8 cellular contexts compared by ENCODE assay signal in the genomic region with DNA sequence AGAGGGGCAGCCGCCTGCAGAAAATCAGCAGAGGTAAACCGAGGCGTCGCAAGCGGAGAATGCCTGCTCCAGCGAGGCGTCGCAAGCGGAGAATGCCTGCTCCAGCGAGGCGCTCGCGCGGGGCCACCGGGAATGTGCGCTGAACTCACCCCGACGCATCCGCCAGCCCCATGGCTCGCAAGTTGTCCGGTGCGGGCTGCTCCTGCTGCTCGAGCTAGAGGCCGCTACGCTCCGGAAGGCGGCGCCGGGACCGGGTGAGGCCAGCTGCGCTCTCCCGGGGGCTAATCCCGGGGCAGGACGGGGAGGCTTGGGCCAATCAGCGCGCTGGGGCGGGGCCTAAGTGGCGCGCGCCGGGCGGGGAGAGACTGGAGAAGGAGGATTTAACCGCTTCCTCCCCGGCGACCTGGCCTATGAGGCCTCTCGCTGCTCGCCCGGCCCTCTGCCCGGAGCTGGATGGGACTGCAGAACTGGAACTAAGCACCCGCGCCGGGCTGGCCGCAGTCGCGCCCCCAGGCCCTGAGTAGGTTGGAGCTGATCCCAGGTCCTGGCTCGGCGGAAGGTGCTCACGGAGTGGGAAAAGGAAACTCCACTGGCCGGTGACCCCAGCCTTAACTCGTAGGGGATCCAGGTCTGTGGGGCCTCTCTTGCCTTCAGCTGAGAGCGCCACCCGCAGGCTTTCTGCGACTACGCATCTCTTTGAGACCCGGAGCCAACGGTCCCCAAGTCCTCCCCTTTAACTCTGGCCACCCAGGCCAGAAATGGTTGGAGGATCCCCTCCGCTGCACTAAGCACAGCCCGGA. TPM values are rescaled to one million over a fixed set of nuclear protein-coding genes. Genes with fewer than 3 reads are reported as not detected.
A peak's percentile ranks its signal among the peaks of the same experiment; 100 is the strongest.
DNase-seq lines count a peak whose midpoint lies in the region; ATAC-seq and TF ChIP-seq lines count a peak whose summit lies in the region.

A gene with protein sequence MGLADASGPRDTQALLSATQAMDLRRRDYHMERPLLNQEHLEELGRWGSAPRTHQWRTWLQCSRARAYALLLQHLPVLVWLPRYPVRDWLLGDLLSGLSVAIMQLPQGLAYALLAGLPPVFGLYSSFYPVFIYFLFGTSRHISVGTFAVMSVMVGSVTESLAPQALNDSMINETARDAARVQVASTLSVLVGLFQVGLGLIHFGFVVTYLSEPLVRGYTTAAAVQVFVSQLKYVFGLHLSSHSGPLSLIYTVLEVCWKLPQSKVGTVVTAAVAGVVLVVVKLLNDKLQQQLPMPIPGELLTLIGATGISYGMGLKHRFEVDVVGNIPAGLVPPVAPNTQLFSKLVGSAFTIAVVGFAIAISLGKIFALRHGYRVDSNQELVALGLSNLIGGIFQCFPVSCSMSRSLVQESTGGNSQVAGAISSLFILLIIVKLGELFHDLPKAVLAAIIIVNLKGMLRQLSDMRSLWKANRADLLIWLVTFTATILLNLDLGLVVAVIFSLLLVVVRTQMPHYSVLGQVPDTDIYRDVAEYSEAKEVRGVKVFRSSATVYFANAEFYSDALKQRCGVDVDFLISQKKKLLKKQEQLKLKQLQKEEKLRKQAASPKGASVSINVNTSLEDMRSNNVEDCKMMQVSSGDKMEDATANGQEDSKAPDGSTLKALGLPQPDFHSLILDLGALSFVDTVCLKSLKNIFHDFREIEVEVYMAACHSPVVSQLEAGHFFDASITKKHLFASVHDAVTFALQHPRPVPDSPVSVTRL (minus strand): TSS at position 240 of the 800 bp plus-strand sequence. CDS start 68 bp downstream, at position 172.

- H3K4me1 Mint-ChIP-seq in type B pancreatic cell (ENCODE audit: unreplicated experiment): peaks cover 15% of the 10 kb centered on the region

- H3K4me3 Mint-ChIP-seq in type B pancreatic cell: peak within 1 kb of the TSS; percentile 88

- no peaks in the 10 kb centered on the region for H3K27me3 ChIP-seq in adipocyte (replicated peaks; ENCODE audit: control insufficient read depth, insufficient read depth, low read length)

- H3K9me3 Mint-ChIP-seq in type B pancreatic cell: no peaks in the 10 kb centered on the region

- no peaks in the 10 kb centered on the region for H3K36me3 Mint-ChIP-seq in type B pancreatic cell

- peak; percentile 81 for TF ChIP-seq CTCF in GM12875 (IDR thresholded peaks at IDR 0.05; ENCODE audit: borderline replicate concordance, insufficient read depth, low read depth, low read length)
- TF ChIP-seq CTCF in type B pancreatic cell (conservative IDR thresholded peaks at IDR 0.05): peak; percentile 75

- H3K4me1 ChIP-seq in adipocyte (ENCODE audit: control insufficient read depth, insufficient read depth, low read length): peaks cover 30% of the 10 kb centered on the region

- H3K4me3 ChIP-seq in GM12875 (ENCODE audit: low read depth, low read length) (peak within 1 kb of the TSS; percentile 83), adipocyte (ENCODE audit: low read length) (peak within 1 kb of the TSS; percentile 96)

- DNase-seq in NCI-H1436 (lab: John Stamatoyannopoulos, UW): peak; percentile 77
- DNase-seq in T follicular helper cell (ENCODE audit: low read depth): peak; percentile 88
- peak; percentile 99 for DNase-seq in adipocyte (ENCODE audit: low read depth)
- DNase-seq in cardiac septum (ENCODE audit: low spot score): peak; percentile 99
- DNase-seq in pons (ENCODE audit: low spot score): peak; percentile 94
- DNase-seq in type B pancreatic cell (ENCODE audit: extremely low spot score, unreplicated experiment): peak; percentile 98

- no peaks in the 10 kb centered on the region for H3K9me3 ChIP-seq in adipocyte (ENCODE audit: control insufficient read depth, low read length)

- peak; percentile 77 for ATAC-seq in HG02840 (IDR thresholded peaks at IDR 0.05; ENCODE audit: low FRiP score, unreplicated experiment)

- H3K36me3 ChIP-seq in adipocyte (ENCODE audit: control insufficient read depth, insufficient read depth, low read length, severe bottlenecking): peaks cover 33% of the 10 kb centered on the region

- peak within 1 kb of the TSS; percentile 59 for H3K27ac Mint-ChIP-seq in type B pancreatic cell

- peak within 1 kb of the TSS; percentile 98 for H3K9ac ChIP-seq in adipocyte (ENCODE audit: low read length)

- H3K27me3 Mint-ChIP-seq in type B pancreatic cell: no peaks in the 10 kb centered on the region

- intact Hi-C loops in cardiac septum (cut with DNase I): loop anchor here (1.0 to 2.0 kb wide), 3 partner anchors 21 to 49 kb away; a partner anchor contains a TSS

RNA-seq across cellular contexts. Expression of the gene that starts here (rescaled TPM):
- total RNA-seq in cardiac septum (8.9 TPM), type B pancreatic cell (ENCODE audit: low replicate concordance) (19.7 and 35.6 TPM in 2 replicates)

Comparison
In these comparisons a context has a peak if more than half of its experiments do, and no peak if none do; other contexts are left out.
1. Peak in every context shown above with its lines: DNase-seq, ATAC-seq and H3K4me3 ChIP-seq.